ENCODE assay signal across 1 cellular context in the genomic region with DNA sequence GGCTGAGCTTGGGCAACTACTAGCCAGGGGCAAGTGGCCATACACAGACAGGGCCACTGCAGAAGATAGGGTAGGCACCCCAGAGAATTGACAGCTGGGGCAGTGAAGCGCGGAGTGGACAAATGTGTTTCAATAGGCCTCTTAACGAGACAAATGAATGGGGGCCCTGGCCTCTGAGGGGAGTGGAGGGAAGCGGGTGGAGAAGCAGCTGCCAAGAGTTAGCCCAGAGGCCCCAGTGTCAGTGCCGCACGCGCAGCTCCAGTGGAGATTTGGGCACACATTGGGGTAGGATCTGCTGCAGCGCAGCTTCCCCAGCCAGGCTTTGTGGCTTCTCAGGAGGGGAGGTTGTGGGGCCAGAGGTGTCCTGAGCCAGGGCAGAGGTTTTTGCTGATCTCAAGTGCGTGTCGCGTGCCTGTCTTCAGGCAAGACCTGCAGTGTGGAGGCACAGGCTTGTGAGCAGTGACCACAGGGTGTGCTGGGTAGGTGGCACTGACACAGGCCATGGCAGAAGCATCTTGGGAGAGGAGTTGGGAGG.
TF ChIP-seq lines count a peak whose summit lies in the region.

No MANE protein-coding gene starts in this region.

TF ChIP-seq in liver, 16 proteins besides CTCF, POLR2A, EP300 and RAD21 (continued from another document):
- no peak for TF ChIP-seq SP1 (IDR thresholded peaks at IDR 0.05)
- no peak for TF ChIP-seq RXRA (IDR thresholded peaks at IDR 0.05)
- no peak for TF ChIP-seq NR2F2 (IDR thresholded peaks at IDR 0.05)
- no peak for TF ChIP-seq HNF4G (IDR thresholded peaks at IDR 0.05)
